Comparison of ENCODE assay signal across 23 cellular contexts in genomic region chr4:75087865-75088264, GRCh38.
DNase-seq lines count a peak whose midpoint lies in the region; ATAC-seq lines count a peak whose summit lies in the region.
"Had no signal": no experiment of that assay in that cellular context is flagged by ENCODE, and none has a peak within 500 bp of the region (broad histone marks: within the 10 kb centered on the region; RNA-seq: fewer than 3 reads in every experiment).

No MANE protein-coding gene starts in this region.

- H3K27me3 Mint-ChIP-seq in activated CD8-positive, alpha-beta memory T cell treated with anti-CD3 and anti-CD28 coated beads, Interleukin-2, amount 10 ng/mL, durations not matched to agents 7 days and 5 days = no peaks in the 10 kb centered on the region
- H3K27me3 Mint-ChIP-seq: CD4-positive, CD25-positive, alpha-beta regulatory T cell; T-cell had no signal

- H3K4me3 Mint-ChIP-seq in activated CD8-positive, alpha-beta memory T cell treated with anti-CD3 and anti-CD28 coated beads, Interleukin-2, amount 10 ng/mL, durations not matched to agents 7 days and 5 days = no peak overlapping the region
- H3K4me3 Mint-ChIP-seq: CD4-positive, CD25-positive, alpha-beta regulatory T cell; nephron; T-cell had no signal

- peak; percentile 86 for ATAC-seq in GM18517 (IDR thresholded peaks at IDR 0.05; ENCODE audit: unreplicated experiment)
- ATAC-seq in GM19463 (IDR thresholded peaks at IDR 0.05; ENCODE audit: unreplicated experiment) = peak; percentile 66
- peak; percentile 76 for ATAC-seq in HG02870 (IDR thresholded peaks at IDR 0.05; ENCODE audit: unreplicated experiment)
- ATAC-seq in HG03565 (IDR thresholded peaks at IDR 0.05; ENCODE audit: unreplicated experiment) = peak; percentile 65
- no peak for ATAC-seq in activated CD8-positive, alpha-beta memory T cell treated with anti-CD3 and anti-CD28 coated beads, Interleukin-2, amount 10 ng/mL, durations not matched to agents 7 days and 5 days
- ATAC-seq in HG02588 (IDR thresholded peaks at IDR 0.05; ENCODE audit: unreplicated experiment) = no peak
- no peak for ATAC-seq in HG03457 (IDR thresholded peaks at IDR 0.05; ENCODE audit: unreplicated experiment)
- ATAC-seq: T-cell had no signal

- no peaks in the 10 kb centered on the region for H3K4me1 Mint-ChIP-seq in activated CD8-positive, alpha-beta memory T cell treated with anti-CD3 and anti-CD28 coated beads, Interleukin-2, amount 10 ng/mL, durations not matched to agents 7 days and 5 days
- H3K4me1 Mint-ChIP-seq: CD4-positive, CD25-positive, alpha-beta regulatory T cell; nephron; T-cell had no signal

- DNase-seq in activated CD8-positive, alpha-beta memory T cell treated with anti-CD3 and anti-CD28 coated beads, Interleukin-2, amount 10 ng/mL, durations not matched to agents 7 days and 5 days = no peak
- no peak for DNase-seq in NCI-H526 (lab: John Stamatoyannopoulos, UW)
- DNase-seq: activated CD4-positive, alpha-beta T cell treated with anti-CD3 and anti-CD28 coated beads for 4 hours; activated CD8-positive, alpha-beta memory T cell treated with anti-CD3 and anti-CD28 coated beads, Interleukin-2, amount 50 U/mL, for 48 hours; activated gamma-delta T cell; CD4-positive, CD25-positive, alpha-beta regulatory T cell; kidney; NCI-H1092 treated with DMSO at 0.1 percent for 48 hours; NCI-H2081 treated with DMSO at 0.1 percent for 48 hours; NCI-H524 treated with DMSO at 0.1 percent for 48 hours; posterior cingulate gyrus; SHP77 treated with DMSO at 0.1 percent for 48 hours; stimulated activated CD4-positive, alpha-beta T cell treated with anti-CD3 and anti-CD28 coated beads, Interleukin-2, amount 100 ng/mL, for 24 hours; stimulated activated naive CD4-positive, alpha-beta T cell treated with Interleukin-2 at 50 U/mL for 16 hours; T-cell; transverse colon had no signal

- H3K9me3 Mint-ChIP-seq in activated CD8-positive, alpha-beta memory T cell treated with anti-CD3 and anti-CD28 coated beads, Interleukin-2, amount 10 ng/mL, durations not matched to agents 7 days and 5 days (ENCODE audit: low read depth) = no peaks in the 10 kb centered on the region

- CTCF ChIA-PET in activated CD8-positive, alpha-beta memory T cell treated with anti-CD3 and anti-CD28 coated beads, Interleukin-2, amount 10 ng/mL, durations not matched to agents 7 days and 5 days (lab: Charles Lee) = no interaction called here

- H3K36me3 Mint-ChIP-seq in activated CD8-positive, alpha-beta memory T cell treated with anti-CD3 and anti-CD28 coated beads, Interleukin-2, amount 10 ng/mL, durations not matched to agents 7 days and 5 days = no peaks in the 10 kb centered on the region
- H3K36me3 Mint-ChIP-seq: CD4-positive, CD25-positive, alpha-beta regulatory T cell; T-cell had no signal

- no peak overlapping the region for H3K27ac Mint-ChIP-seq in activated CD8-positive, alpha-beta memory T cell treated with anti-CD3 and anti-CD28 coated beads, Interleukin-2, amount 10 ng/mL, durations not matched to agents 7 days and 5 days
- H3K27ac Mint-ChIP-seq: CD4-positive, CD25-positive, alpha-beta regulatory T cell; nephron; T-cell had no signal

Comparison
In these comparisons a context has a peak if more than half of its experiments do, and no peak if none do; other contexts are left out.
1. ATAC-seq: peak in GM18517 (single experiment), GM19463 (single experiment), HG02870 (single experiment) and HG03565 (single experiment); none in activated CD8-positive, alpha-beta memory T cell treated with anti-CD3 and anti-CD28 coated beads, Interleukin-2, amount 10 ng/mL, durations not matched to agents 7 days and 5 days (single experiment), HG02588 (single experiment) and HG03457 (single experiment).